2 cellular contexts compared by ENCODE assay signal in the genomic region with DNA sequence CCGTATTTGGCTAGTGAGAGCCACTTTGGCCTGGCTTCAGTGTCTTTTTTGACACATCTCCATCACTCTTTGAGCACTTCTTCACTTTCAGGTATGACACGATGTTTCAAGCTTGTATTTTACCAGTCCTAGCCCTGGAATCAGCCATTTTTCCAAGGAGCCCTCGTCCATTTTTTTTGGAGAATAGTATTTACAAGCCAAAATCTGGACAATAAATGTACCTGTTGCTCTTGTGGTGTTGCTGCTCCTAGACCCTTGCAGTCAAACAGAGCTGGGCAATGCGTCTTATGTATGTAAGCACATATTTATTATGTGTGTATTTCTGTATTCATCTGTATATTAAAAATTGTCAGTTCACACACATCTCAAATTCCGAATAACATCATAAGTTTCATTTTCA.
TF ChIP-seq lines count a peak whose summit lies in the region.

No MANE protein-coding gene starts in this region.

TF ChIP-seq in A549, 52 proteins besides CTCF, POLR2A, EP300 and RAD21 (continued from another document):
- TF ChIP-seq, protein P1, sequence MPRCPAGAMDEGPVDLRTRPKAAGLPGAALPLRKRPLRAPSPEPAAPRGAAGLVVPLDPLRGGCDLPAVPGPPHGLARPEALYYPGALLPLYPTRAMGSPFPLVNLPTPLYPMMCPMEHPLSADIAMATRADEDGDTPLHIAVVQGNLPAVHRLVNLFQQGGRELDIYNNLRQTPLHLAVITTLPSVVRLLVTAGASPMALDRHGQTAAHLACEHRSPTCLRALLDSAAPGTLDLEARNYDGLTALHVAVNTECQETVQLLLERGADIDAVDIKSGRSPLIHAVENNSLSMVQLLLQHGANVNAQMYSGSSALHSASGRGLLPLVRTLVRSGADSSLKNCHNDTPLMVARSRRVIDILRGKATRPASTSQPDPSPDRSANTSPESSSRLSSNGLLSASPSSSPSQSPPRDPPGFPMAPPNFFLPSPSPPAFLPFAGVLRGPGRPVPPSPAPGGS (IDR thresholded peaks at IDR 0.05) = no peak
- no peak for TF ChIP-seq TFCP2L1 (CRISPR knock-in tag; IDR thresholded peaks at IDR 0.05)
- TF ChIP-seq, protein P2, sequence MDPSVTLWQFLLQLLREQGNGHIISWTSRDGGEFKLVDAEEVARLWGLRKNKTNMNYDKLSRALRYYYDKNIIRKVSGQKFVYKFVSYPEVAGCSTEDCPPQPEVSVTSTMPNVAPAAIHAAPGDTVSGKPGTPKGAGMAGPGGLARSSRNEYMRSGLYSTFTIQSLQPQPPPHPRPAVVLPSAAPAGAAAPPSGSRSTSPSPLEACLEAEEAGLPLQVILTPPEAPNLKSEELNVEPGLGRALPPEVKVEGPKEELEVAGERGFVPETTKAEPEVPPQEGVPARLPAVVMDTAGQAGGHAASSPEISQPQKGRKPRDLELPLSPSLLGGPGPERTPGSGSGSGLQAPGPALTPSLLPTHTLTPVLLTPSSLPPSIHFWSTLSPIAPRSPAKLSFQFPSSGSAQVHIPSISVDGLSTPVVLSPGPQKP (IDR thresholded peaks at IDR 0.05; ENCODE audit: low read depth, low read length) = no peak

TF ChIP-seq in HEK293, 187 proteins besides CTCF, POLR2A, EP300 and RAD21 (continued from another document):
- no peak for TF ChIP-seq ZIC2 (tag by site-specific recombination; IDR thresholded peaks at IDR 0.05)
- TF ChIP-seq ZNF248 (tag by site-specific recombination; IDR thresholded peaks at IDR 0.05) = no peak
- no peak for TF ChIP-seq SP3 (tag by site-specific recombination; IDR thresholded peaks at IDR 0.05)
- TF ChIP-seq ZNF112 (tag by site-specific recombination; IDR thresholded peaks at IDR 0.05) = no peak
- TF ChIP-seq SCRT2 (tag by site-specific recombination; IDR thresholded peaks at IDR 0.05) = peak; percentile 70
- no peak for TF ChIP-seq ZNF76 (tag by site-specific recombination; IDR thresholded peaks at IDR 0.05; ENCODE audit: borderline replicate concordance, low read depth)
- TF ChIP-seq, protein P3, sequence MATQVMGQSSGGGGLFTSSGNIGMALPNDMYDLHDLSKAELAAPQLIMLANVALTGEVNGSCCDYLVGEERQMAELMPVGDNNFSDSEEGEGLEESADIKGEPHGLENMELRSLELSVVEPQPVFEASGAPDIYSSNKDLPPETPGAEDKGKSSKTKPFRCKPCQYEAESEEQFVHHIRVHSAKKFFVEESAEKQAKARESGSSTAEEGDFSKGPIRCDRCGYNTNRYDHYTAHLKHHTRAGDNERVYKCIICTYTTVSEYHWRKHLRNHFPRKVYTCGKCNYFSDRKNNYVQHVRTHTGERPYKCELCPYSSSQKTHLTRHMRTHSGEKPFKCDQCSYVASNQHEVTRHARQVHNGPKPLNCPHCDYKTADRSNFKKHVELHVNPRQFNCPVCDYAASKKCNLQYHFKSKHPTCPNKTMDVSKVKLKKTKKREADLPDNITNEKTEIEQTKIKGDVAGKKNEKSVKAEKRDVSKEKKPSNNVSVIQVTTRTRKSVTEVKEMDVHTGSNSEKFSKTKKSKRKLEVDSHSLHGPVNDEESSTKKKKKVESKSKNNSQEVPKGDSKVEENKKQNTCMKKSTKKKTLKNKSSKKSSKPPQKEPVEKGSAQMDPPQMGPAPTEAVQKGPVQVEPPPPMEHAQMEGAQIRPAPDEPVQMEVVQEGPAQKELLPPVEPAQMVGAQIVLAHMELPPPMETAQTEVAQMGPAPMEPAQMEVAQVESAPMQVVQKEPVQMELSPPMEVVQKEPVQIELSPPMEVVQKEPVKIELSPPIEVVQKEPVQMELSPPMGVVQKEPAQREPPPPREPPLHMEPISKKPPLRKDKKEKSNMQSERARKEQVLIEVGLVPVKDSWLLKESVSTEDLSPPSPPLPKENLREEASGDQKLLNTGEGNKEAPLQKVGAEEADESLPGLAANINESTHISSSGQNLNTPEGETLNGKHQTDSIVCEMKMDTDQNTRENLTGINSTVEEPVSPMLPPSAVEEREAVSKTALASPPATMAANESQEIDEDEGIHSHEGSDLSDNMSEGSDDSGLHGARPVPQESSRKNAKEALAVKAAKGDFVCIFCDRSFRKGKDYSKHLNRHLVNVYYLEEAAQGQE (tag by site-specific recombination; IDR thresholded peaks at IDR 0.05) = no peak
- TF ChIP-seq SCRT1 (tag by site-specific recombination; IDR thresholded peaks at IDR 0.05; ENCODE audit: borderline replicate concordance) = peak; percentile 51; the same call in 1 of the 2 replicates
- TF ChIP-seq ZNF843 (tag by site-specific recombination; IDR thresholded peaks at IDR 0.05) = no peak
- no peak for TF ChIP-seq ZXDB (tag by site-specific recombination; IDR thresholded peaks at IDR 0.05)
